In the genomic region with DNA sequence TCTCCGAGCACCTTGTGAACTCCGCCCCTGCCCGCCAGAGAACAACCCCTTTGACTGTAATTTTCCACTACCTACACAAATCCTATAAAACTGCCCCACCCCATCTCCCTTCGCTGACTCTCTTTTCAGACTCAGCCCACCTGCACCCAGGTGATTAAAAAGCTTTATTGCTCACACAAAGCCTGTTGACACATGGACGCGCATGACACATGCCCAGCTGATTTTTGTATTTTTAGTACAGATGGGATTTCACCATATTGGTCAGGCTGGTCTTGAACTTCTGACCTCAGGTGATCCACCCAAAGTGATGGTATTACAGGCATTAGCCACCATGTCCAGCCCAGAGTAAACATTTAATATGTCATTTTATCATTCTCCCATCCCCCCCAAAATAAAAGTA, we compare ENCODE assay signal across 5 cellular contexts.
A peak's percentile ranks its signal among the peaks of the same experiment; 100 is the strongest.
DNase-seq lines count a peak whose midpoint lies in the region; ATAC-seq and TF ChIP-seq lines count a peak whose summit lies in the region.
"Not testable (repeated sequence)": the region's sequence is repeated elsewhere in the genome, so short reads cannot be mapped to it uniquely, and the experiment has no call there.

No MANE protein-coding gene starts in this region.

- not testable (repeated sequence) for H3K4me1 ChIP-seq in colonic mucosa

- peak; percentile 3 for DNase-seq in HT-29 (ENCODE audit: low spot score)
- DNase-seq in NCI-H748 (lab: John Stamatoyannopoulos, UW; ENCODE audit: unreplicated experiment) = peak; percentile 23
- DNase-seq in colonic mucosa = peak; percentile 34
- peak; percentile 29 for DNase-seq in epithelial cell of prostate (ENCODE audit: low read depth, low spot score)
- not testable (repeated sequence) for DNase-seq in left colon

- intact Hi-C loops in colonic mucosa (cut with DNase I) = loop anchor here (10.0 kb wide), 1 partner anchor 1796 kb away; a partner anchor contains a TSS
- intact Hi-C loops in left colon (cut with DNase I, micrococcal nuclease) = not testable (repeated sequence)

- TF ChIP-seq CTCF in colonic mucosa (IDR thresholded peaks at IDR 0.05) = not testable (repeated sequence)

- not testable (repeated sequence) for H3K9ac ChIP-seq in colonic mucosa (ENCODE audit: low read depth in 2 of 2, low read length in 2 of 2)

- peak; percentile 32 for ATAC-seq in left colon

- not testable (repeated sequence) for H3K4me3 ChIP-seq in colonic mucosa

- not testable (repeated sequence) for H3K36me3 ChIP-seq in colonic mucosa

- not testable (repeated sequence) for H3K9me3 ChIP-seq in colonic mucosa

- H3K27ac ChIP-seq in colonic mucosa, epithelial cell of prostate: not testable (repeated sequence)

- not testable (repeated sequence) for H3K27me3 ChIP-seq in colonic mucosa
